ENCODE assay signal across 24 cellular contexts in the genomic region with DNA sequence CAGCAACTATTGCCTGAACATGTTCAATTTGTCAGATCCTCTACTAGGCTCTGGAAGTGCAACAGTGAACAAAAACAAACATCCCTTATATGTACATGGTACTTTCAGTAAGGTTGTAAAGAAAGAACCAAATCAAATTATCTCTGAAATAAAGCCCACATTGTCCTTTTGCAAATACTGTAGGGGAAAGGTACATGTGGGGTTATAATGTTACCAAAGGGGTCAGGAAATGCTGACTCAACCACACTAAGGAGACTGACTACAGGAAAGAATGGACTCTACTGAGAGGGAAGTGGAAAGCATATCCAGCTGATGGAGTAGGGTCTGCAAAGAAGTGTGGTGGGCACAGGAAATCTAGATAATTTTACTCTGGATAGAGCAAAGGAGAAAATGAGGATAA.
DNase-seq lines count a peak whose midpoint lies in the region; ATAC-seq, FAIRE-seq and TF ChIP-seq lines count a peak whose summit lies in the region.
"Had no signal": no experiment of that assay in that cellular context is flagged by ENCODE, and none has a peak within 500 bp of the region (broad histone marks: within the 10 kb centered on the region; RNA-seq: fewer than 3 reads in every experiment).

No MANE protein-coding gene starts in this region.

- H3K4me2 ChIP-seq in mesenchymal stem cell (ENCODE audit: low read length, poor library complexity, severe bottlenecking) = no peak overlapping the region
- H3K4me2 ChIP-seq: A549 had no signal

- no peak for TF ChIP-seq CTCF in Panc1 (IDR thresholded peaks at IDR 0.05)

- H2BK120ac ChIP-seq in mesenchymal stem cell (ENCODE audit: low read depth, low read length) = peak overlapping the region; percentile 19

- in situ Hi-C loops in Panc1 (cut with HindIII; ENCODE audit: low pct_unique_long_range_greater_than_20kb, low sequenced_read_pairs) = no loop called here

- H3K18ac ChIP-seq in mesenchymal stem cell (ENCODE audit: low read depth in 1 of 2, low read length in 2 of 2) = peak overlapping the region in 1 of 2 experiments; percentile 21

- no peak overlapping the region for H2BK12ac ChIP-seq in mesenchymal stem cell (ENCODE audit: low read length in 2 of 2)

- H3K27me3 ChIP-seq in Panc1 (ENCODE audit: control insufficient read depth, insufficient read depth, low read length) = no peaks in the 10 kb centered on the region
- H3K27me3 ChIP-seq in mesenchymal stem cell (ENCODE audit: control insufficient read depth in 1 of 2, insufficient read depth in 1 of 2, low read length in 2 of 2) = no peaks in the 10 kb centered on the region

- H2BK15ac ChIP-seq in mesenchymal stem cell (ENCODE audit: low read depth, poor library complexity, severe bottlenecking) = no peak overlapping the region

- H3K27ac ChIP-seq in Panc1 (ENCODE audit: low read length) = peak overlapping the region; percentile 44; the same call in 1 of the 2 replicates
- H3K27ac ChIP-seq in mesenchymal stem cell (ENCODE audit: low read length, poor library complexity, severe bottlenecking) = no peak overlapping the region
- H3K27ac ChIP-seq: A549, RWPE1 had no signal

- no peaks in the 10 kb centered on the region for H3K79me1 ChIP-seq in mesenchymal stem cell (replicated peaks; ENCODE audit: low read length, poor library complexity, severe bottlenecking)

- H2AFZ ChIP-seq in mesenchymal stem cell (ENCODE audit: low read depth, low read length) = no peak overlapping the region
- H2AFZ ChIP-seq: GM23248 had no signal

- H3K9me3 ChIP-seq in Panc1 (ENCODE audit: control insufficient read depth, insufficient read depth, low read depth, low read length) = peaks cover 3% of the 10 kb centered on the region; the same call in 1 of the 2 replicates
- peaks cover 6% of the 10 kb centered on the region for H3K9me3 ChIP-seq in mesenchymal stem cell (ENCODE audit: control insufficient read depth, low read length)
- H3K9me3 ChIP-seq: A549, Caco-2, HAP-1 had no signal

- H3K36me3 ChIP-seq in Panc1 (ENCODE audit: control insufficient read depth, insufficient read depth, low read length) (no peaks in the 10 kb centered on the region), mesenchymal stem cell (ENCODE audit: control insufficient read depth in 1 of 2, insufficient read depth in 2 of 2, low read depth in 1 of 2, low read length in 2 of 2) (no peaks in the 10 kb centered on the region)
- H3K36me3 ChIP-seq: HAP-1 had no signal

- H3K9ac ChIP-seq in mesenchymal stem cell (ENCODE audit: low read length) = no peak overlapping the region
- H3K9ac ChIP-seq: GM23248 had no signal

- H3K4me1 ChIP-seq in Panc1 (ENCODE audit: control insufficient read depth, insufficient read depth, low read length) (no peaks in the 10 kb centered on the region), mesenchymal stem cell (ENCODE audit: control insufficient read depth, insufficient read depth, low read depth, low read length) (no peaks in the 10 kb centered on the region)
- H3K4me1 ChIP-seq: A549, Caco-2 had no signal

- no peak overlapping the region for H2AK5ac ChIP-seq in mesenchymal stem cell (ENCODE audit: low read length, severe bottlenecking)

- no peak overlapping the region for H3K23ac ChIP-seq in mesenchymal stem cell (ENCODE audit: low read length in 2 of 2)

- H4K8ac ChIP-seq in mesenchymal stem cell (ENCODE audit: low read length) = no peak overlapping the region

- no peak for FAIRE-seq in GM12892 (lab: Jason Lieb, UNC)
- FAIRE-seq: A549 had no signal

- no peak overlapping the region for H3K14ac ChIP-seq in mesenchymal stem cell (ENCODE audit: low read length in 2 of 2)

- no peak overlapping the region for H3K4ac ChIP-seq in mesenchymal stem cell (ENCODE audit: low read depth in 1 of 2, low read length in 2 of 2)

- CTCF ChIA-PET in Panc1 (lab: Charles Lee) = no interaction called here

- no peak for TF ChIP-seq POLR2A in GM12892 (IDR thresholded peaks at IDR 0.05; ENCODE audit: low read depth, low read length)

- DNase-seq in DMS153 treated with DMSO at 0.1 percent for 48 hours (lab: John Stamatoyannopoulos, UW; ENCODE audit: unreplicated experiment) (peak; percentile 34), M059J (ENCODE audit: low read depth) (peak; percentile 1), Panc1 (ENCODE audit: low read depth, low spot score) (no peak), mesenchymal stem cell (no peak), GM12892 (ENCODE audit: insufficient read length) (no peak)
- DNase-seq: C1 segment of cervical spinal cord; Caco-2; CD4-positive, alpha-beta memory T cell; DND-41; HFFc6; KBM-7; MM.1S; NCI-H1417 treated with DMSO at 0.1 percent for 48 hours; NCI-H187 treated with DMSO at 0.1 percent for 48 hours; NCI-H2107; NCI-H524; SHP77; T-helper 1 cell had no signal

- BruUV-seq in Panc1 (replicated peaks; lab: Mats Ljungman, UMichigan) = no TSS peak

- H4K91ac ChIP-seq in mesenchymal stem cell (ENCODE audit: low read length) = no peak overlapping the region

- H2BK5ac ChIP-seq in mesenchymal stem cell (ENCODE audit: low read depth, low read length, poor library complexity, severe bottlenecking) = no peak overlapping the region

- intact Hi-C loops in Panc1 (cut with micrococcal nuclease; ENCODE audit: unreplicated experiment) = no loop called here

- ATAC-seq in Panc1 (no peak), GM18858 (IDR thresholded peaks at IDR 0.05; ENCODE audit: unreplicated experiment) (no peak), HG03175 (IDR thresholded peaks at IDR 0.05; ENCODE audit: unreplicated experiment) (no peak)
- ATAC-seq: A549 had no signal

- POLR2A ChIA-PET in Panc1 (lab: Charles Lee) = no interaction called here

- H3K4me3 ChIP-seq in Panc1 (ENCODE audit: low read depth in 2 of 2, low read length in 2 of 2) = no peak overlapping the region
- H3K4me3 ChIP-seq in mesenchymal stem cell (ENCODE audit: insufficient read depth in 1 of 2, low read depth in 1 of 2, low read length in 2 of 2) = peak overlapping the region in 1 of 2 experiments; percentile 1
- H3K4me3 ChIP-seq: A549, GM23248, HAP-1 had no signal

Comparison
In these comparisons a context has a peak if more than half of its experiments do, and no peak if none do; other contexts are left out.
1. DNase-seq: peak in DMS153 treated with DMSO at 0.1 percent for 48 hours (single experiment) and M059J (single experiment); none in Panc1 (single experiment), mesenchymal stem cell (single experiment) and GM12892 (single experiment).